In the genomic region with DNA sequence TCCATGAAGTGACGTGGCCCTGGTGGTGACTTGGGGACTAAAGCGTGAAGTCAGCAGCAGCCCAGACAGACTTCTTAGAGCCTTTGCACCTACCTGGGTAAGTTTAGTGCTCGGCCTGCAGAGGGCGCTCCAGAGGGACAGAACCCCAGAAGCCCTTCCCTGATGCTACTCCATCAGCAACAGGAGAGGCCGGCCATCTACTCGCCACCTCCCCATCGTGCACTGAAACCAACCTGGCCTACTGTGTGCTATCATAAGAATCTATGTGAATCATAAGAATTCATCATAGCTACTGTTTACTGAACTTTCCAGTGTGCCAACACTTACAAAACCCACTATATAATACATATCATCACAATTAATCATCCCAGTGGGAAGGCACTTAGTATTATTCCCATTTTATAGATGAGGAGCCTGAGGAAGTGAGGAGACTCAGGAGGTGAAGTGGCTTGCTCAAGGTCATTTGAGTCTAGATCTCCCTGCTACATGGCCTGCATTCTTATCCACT, we compare ENCODE assay signal across 7 cellular contexts. TPM values are rescaled to one million over a fixed set of nuclear protein-coding genes. Genes with fewer than 3 reads are reported as not detected.
A peak's percentile ranks its signal among the peaks of the same experiment; 100 is the strongest.
DNase-seq lines count a peak whose midpoint lies in the region; ATAC-seq and TF ChIP-seq lines count a peak whose summit lies in the region.

No MANE protein-coding gene starts in this region.

- DNase-seq in GM10266 (ENCODE audit: extremely low spot score) (peak; percentile 74), MM.1S (peak; percentile 48)
- peak; percentile 60 for DNase-seq in activated naive CD8-positive, alpha-beta T cell treated with anti-CD3 and anti-CD28 coated beads for 36 hours

- no peak overlapping the region for H3K4me3 Mint-ChIP-seq in activated naive CD8-positive, alpha-beta T cell treated with anti-CD3 and anti-CD28 coated beads for 36 hours
- H3K4me3 Mint-ChIP-seq in nephron = no peak overlapping the region

- no peak for ATAC-seq in GM19328 (IDR thresholded peaks at IDR 0.05; ENCODE audit: unreplicated experiment)
- ATAC-seq in HG02623 (IDR thresholded peaks at IDR 0.05; ENCODE audit: unreplicated experiment) = no peak
- no peak for ATAC-seq in activated CD4-positive, CD25-positive, alpha-beta regulatory T cell treated with anti-CD3 and anti-CD28 coated beads, Interleukin-2, amount 50 U/mL, for 24 hours

- no peaks in the 10 kb centered on the region for H3K9me2 ChIP-seq in MM.1S (replicated peaks; ENCODE audit: insufficient read depth, low read length)

- no peak overlapping the region for H3K4me3 ChIP-seq in MM.1S (ENCODE audit: low read length)

- peaks cover 5% of the 10 kb centered on the region for H3K4me1 Mint-ChIP-seq in activated naive CD8-positive, alpha-beta T cell treated with anti-CD3 and anti-CD28 coated beads for 36 hours
- peaks cover 57% of the 10 kb centered on the region for H3K4me1 Mint-ChIP-seq in nephron

- H3K4me1 ChIP-seq in MM.1S (ENCODE audit: low read length) = no peaks in the 10 kb centered on the region

- no peaks in the 10 kb centered on the region for H3K9me3 ChIP-seq in MM.1S (replicated peaks; ENCODE audit: insufficient read depth, low read length)

- no peaks in the 10 kb centered on the region for H3F3A ChIP-seq in MM.1S (ENCODE audit: insufficient read depth, low read length)

- TF ChIP-seq CTCF in GM10266 (IDR thresholded peaks at IDR 0.05; ENCODE audit: control insufficient read depth, insufficient read depth, low read depth, missing control alignments) (peak; percentile 64), MM.1S (IDR thresholded peaks at IDR 0.05; ENCODE audit: low read length) (peak; percentile 78), nephron (IDR thresholded peaks at IDR 0.05; ENCODE audit: unreplicated experiment in 3 of 3) (peak; percentile 18 to 38 (median 35))

- no peaks in the 10 kb centered on the region for H3K36me3 Mint-ChIP-seq in activated naive CD8-positive, alpha-beta T cell treated with anti-CD3 and anti-CD28 coated beads for 36 hours
- no peaks in the 10 kb centered on the region for H3K36me3 Mint-ChIP-seq in nephron (ENCODE audit: low read depth)

- no peak overlapping the region for H3K27ac ChIP-seq in MM.1S (ENCODE audit: low read length)

- H3K27me3 ChIP-seq in MM.1S (replicated peaks; ENCODE audit: insufficient read depth, low read length) = no peaks in the 10 kb centered on the region; the same call in 1 of the 2 replicates

- H3K79me2 ChIP-seq in MM.1S (ENCODE audit: low read length) = no peaks in the 10 kb centered on the region

- peaks cover 38% of the 10 kb centered on the region for H3K27me3 Mint-ChIP-seq in activated naive CD8-positive, alpha-beta T cell treated with anti-CD3 and anti-CD28 coated beads for 36 hours
- peaks cover 14% of the 10 kb centered on the region for H3K27me3 Mint-ChIP-seq in nephron (ENCODE audit: low read depth)

- H3K9ac ChIP-seq in MM.1S (ENCODE audit: low read length) = no peak overlapping the region

- H3K4me2 ChIP-seq in MM.1S (ENCODE audit: low read depth, low read length) = no peak overlapping the region

- no peak overlapping the region for H3K27ac Mint-ChIP-seq in activated naive CD8-positive, alpha-beta T cell treated with anti-CD3 and anti-CD28 coated beads for 36 hours
- H3K27ac Mint-ChIP-seq in nephron = peak overlapping the region in 2 of 3 experiments; percentile 11 to 48

- H3K36me3 ChIP-seq in MM.1S (replicated peaks; ENCODE audit: insufficient read depth, low read length) = no peaks in the 10 kb centered on the region

- no peak overlapping the region for H2AFZ ChIP-seq in MM.1S (ENCODE audit: low read length)

- H4K20me1 ChIP-seq in MM.1S (ENCODE audit: insufficient read depth, low read length) = no peaks in the 10 kb centered on the region

- H3K9me3 Mint-ChIP-seq in activated naive CD8-positive, alpha-beta T cell treated with anti-CD3 and anti-CD28 coated beads for 36 hours = no peaks in the 10 kb centered on the region
- H3K9me3 Mint-ChIP-seq in nephron = no peaks in the 10 kb centered on the region

RNA-seq across cellular contexts. Expression of gene EDN2, which starts 7.9 kb away (rescaled TPM):
- total RNA-seq in activated naive CD8-positive, alpha-beta T cell treated with anti-CD3 and anti-CD28 coated beads for 36 hours = not detected
